Comparison of ENCODE assay signal across 18 cellular contexts in the genomic region with DNA sequence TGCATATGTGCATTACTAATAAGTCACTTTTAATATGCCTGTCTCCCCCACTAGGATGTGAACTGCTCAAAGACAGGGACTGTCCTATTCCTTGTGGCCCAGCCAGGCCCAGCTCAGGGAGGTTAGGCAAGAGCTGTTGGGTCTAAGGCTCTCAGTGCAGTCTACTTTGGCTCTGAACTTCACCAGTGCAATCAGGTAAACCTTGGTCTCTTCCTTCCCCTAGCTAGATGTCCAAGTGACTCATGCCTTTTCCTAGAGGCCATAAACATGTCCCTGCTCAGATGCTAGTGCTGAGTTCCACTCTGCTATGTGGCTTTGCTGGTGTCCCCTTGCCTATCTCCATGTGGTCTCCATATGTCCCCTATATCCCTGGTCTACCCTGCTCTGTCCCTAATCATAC. TPM values are rescaled to one million over a fixed set of nuclear protein-coding genes. Genes with fewer than 3 reads are reported as not detected.
DNase-seq lines count a peak whose midpoint lies in the region; ATAC-seq, FAIRE-seq and TF ChIP-seq lines count a peak whose summit lies in the region.
"Had no signal": no experiment of that assay in that cellular context is flagged by ENCODE, and none has a peak within 500 bp of the region (broad histone marks: within the 10 kb centered on the region; RNA-seq: fewer than 3 reads in every experiment).

No MANE protein-coding gene starts in this region.

- no peak overlapping the region for H3K4me2 ChIP-seq in trophoblast cell (ENCODE audit: low read length)
- H3K4me2 ChIP-seq: GM23338 had no signal

- FAIRE-seq in bronchial epithelial cell (lab: Jason Lieb, UNC) = peak; percentile 40
- FAIRE-seq: GM12891, GM18507 had no signal

- no peak overlapping the region for H3K4ac ChIP-seq in trophoblast cell (ENCODE audit: low read depth, low read length)

- peaks cover 12% of the 10 kb centered on the region for H3K9me3 Mint-ChIP-seq in activated naive CD8-positive, alpha-beta T cell treated with anti-CD3 and anti-CD28 coated beads for 36 hours

- no peak overlapping the region for H3K18ac ChIP-seq in trophoblast cell (ENCODE audit: low read length)

- no peaks in the 10 kb centered on the region for H3K27me3 ChIP-seq in bronchial epithelial cell (ENCODE audit: control insufficient read depth, insufficient read depth, low read length)
- no peaks in the 10 kb centered on the region for H3K27me3 ChIP-seq in trophoblast cell (ENCODE audit: insufficient read depth, low read length)

- peaks cover 6 to 13% of the 10 kb centered on the region in 2 experiments for H3K4me1 ChIP-seq in trophoblast cell (ENCODE audit: control insufficient read depth in 1 of 2, insufficient read depth in 2 of 2, low read length in 2 of 2)

- H2BK12ac ChIP-seq in trophoblast cell (ENCODE audit: low read length) = peak overlapping the region; percentile 23

- no peak overlapping the region for H3K27ac Mint-ChIP-seq in activated naive CD8-positive, alpha-beta T cell treated with anti-CD3 and anti-CD28 coated beads for 36 hours
- H3K27ac Mint-ChIP-seq: GM23338, H9 had no signal

- H2BK120ac ChIP-seq in trophoblast cell (ENCODE audit: insufficient read depth, low read length, poor library complexity) = no peak overlapping the region

- peaks cover 2% of the 10 kb centered on the region for H3K4me1 Mint-ChIP-seq in activated naive CD8-positive, alpha-beta T cell treated with anti-CD3 and anti-CD28 coated beads for 36 hours
- H3K4me1 Mint-ChIP-seq: H9 had no signal

- H3K4me3 ChIP-seq in bronchial epithelial cell (ENCODE audit: low read depth, low read length) (no peak overlapping the region), trophoblast cell (ENCODE audit: low read depth, low read length) (no peak overlapping the region)
- H3K4me3 ChIP-seq: GM23338 had no signal

- intact Hi-C loops in left colon (cut with DNase I, micrococcal nuclease) = no loop called here

- H3K9ac ChIP-seq in trophoblast cell (ENCODE audit: low read length) = no peak overlapping the region

- no peak overlapping the region for H4K12ac ChIP-seq in trophoblast cell (ENCODE audit: low read depth, low read length)

- H3K9me3 ChIP-seq in trophoblast cell (ENCODE audit: insufficient read depth, low read depth, low read length) = peaks cover 4% of the 10 kb centered on the region

- H3K79me2 ChIP-seq in trophoblast cell (ENCODE audit: control insufficient read depth, insufficient read depth, low read length, poor library complexity) = peaks cover 2% of the 10 kb centered on the region

- peaks cover 8% of the 10 kb centered on the region for H3K79me1 ChIP-seq in trophoblast cell (ENCODE audit: low read length)

- peak overlapping the region; percentile 42 for H2AK5ac ChIP-seq in trophoblast cell (ENCODE audit: low read length)

- H4K91ac ChIP-seq in trophoblast cell (ENCODE audit: low read depth, low read length) = peak overlapping the region; percentile 2

- ATAC-seq in left colon (peak; percentile 68), HG02571 (IDR thresholded peaks at IDR 0.05; ENCODE audit: unreplicated experiment) (no peak)
- ATAC-seq: GM23338 had no signal

- H3K27ac ChIP-seq in trophoblast cell (ENCODE audit: low read depth, low read length) = no peak overlapping the region

- H3K27me3 Mint-ChIP-seq in activated naive CD8-positive, alpha-beta T cell treated with anti-CD3 and anti-CD28 coated beads for 36 hours = no peaks in the 10 kb centered on the region
- H3K27me3 Mint-ChIP-seq: CD4-positive, alpha-beta memory T cell had no signal

- no peak overlapping the region for H2BK5ac ChIP-seq in trophoblast cell (ENCODE audit: low read depth, low read length, poor library complexity)

- no peak overlapping the region for H3K14ac ChIP-seq in trophoblast cell (ENCODE audit: low read length)

- no peak overlapping the region for H3K4me3 Mint-ChIP-seq in activated naive CD8-positive, alpha-beta T cell treated with anti-CD3 and anti-CD28 coated beads for 36 hours
- H3K4me3 Mint-ChIP-seq: CD4-positive, alpha-beta memory T cell; GM23338; H9 had no signal

- H2AFZ ChIP-seq in trophoblast cell (ENCODE audit: insufficient read depth, low read length, poor library complexity) = no peak overlapping the region
- H2AFZ ChIP-seq: GM23338 had no signal

- H3K36me3 Mint-ChIP-seq in activated naive CD8-positive, alpha-beta T cell treated with anti-CD3 and anti-CD28 coated beads for 36 hours = no peaks in the 10 kb centered on the region

- H4K8ac ChIP-seq in trophoblast cell (ENCODE audit: low read depth, low read length) = no peak overlapping the region

- no peak overlapping the region for H3K23ac ChIP-seq in trophoblast cell (ENCODE audit: low read length)

- TF ChIP-seq CTCF in bronchial epithelial cell (IDR thresholded peaks at IDR 0.05; ENCODE audit: insufficient read depth, low read length, severe bottlenecking) = no peak

- H3K36me3 ChIP-seq in bronchial epithelial cell (ENCODE audit: control insufficient read depth, insufficient read depth, low read length) (no peaks in the 10 kb centered on the region), trophoblast cell (ENCODE audit: control insufficient read depth in 1 of 2, insufficient read depth in 2 of 2, low read length in 2 of 2) (no peaks in the 10 kb centered on the region)

- DNase-seq in bronchial epithelial cell (ENCODE audit: low read depth) = no peak
- DNase-seq in left colon = no peak
- no peak for DNase-seq in trophoblast cell
- DNase-seq in SW480 (ENCODE audit: low spot score) = no peak
- DNase-seq in stimulated activated CD4-positive, alpha-beta T cell treated with anti-CD3 and anti-CD28 coated beads, Interleukin-15, amount 100 ng/mL, for 24 hours = no peak
- DNase-seq in activated naive CD8-positive, alpha-beta T cell treated with anti-CD3 and anti-CD28 coated beads for 36 hours = no peak
- DNase-seq: C1 segment of cervical spinal cord; Calu3; CD4-positive, alpha-beta memory T cell; COR-L47; DMS53; DMS79 treated with DMSO at 0.1 percent for 48 hours; GF-D8; H9 had no signal

RNA-seq across cellular contexts. Expression of gene PPP1CB, which starts 45.9 kb away (rescaled TPM):
- 328 and 365 TPM in 2 replicates for total RNA-seq in bronchial epithelial cell
- 100 to 1,000 TPM; 283 to 395 TPM for total RNA-seq in left colon
- polyA plus RNA-seq in trophoblast cell (2013) = 286 and 295 TPM in 2 replicates
- total RNA-seq in activated naive CD8-positive, alpha-beta T cell treated with anti-CD3 and anti-CD28 coated beads for 36 hours = 100 to 1,000 TPM; 229 to 232 TPM
